In genomic region chr15:96268421-96269204, GRCh38 we compare ENCODE assay signal across 15 cellular contexts.
DNase-seq lines count a peak whose midpoint lies in the region; ATAC-seq, FAIRE-seq and TF ChIP-seq lines count a peak whose summit lies in the region.
"Had no signal": no experiment of that assay in that cellular context is flagged by ENCODE, and none has a peak within 500 bp of the region (broad histone marks: within the 10 kb centered on the region; RNA-seq: fewer than 3 reads in every experiment).

No MANE protein-coding gene starts in this region.

- DNase-seq in AG08396 (ENCODE audit: low spot score) = peak; percentile 12
- DNase-seq in IMR-90 = peak; percentile 66
- no peak for DNase-seq in GM12878 (ENCODE audit: low read depth, low spot score)
- DNase-seq in left kidney (ENCODE audit: low read depth, low spot score) = peak; percentile 35
- no peak for DNase-seq in Peyer's patch
- no peak for DNase-seq in foreskin melanocyte
- DNase-seq: activated T-cell treated with anti-CD3 and anti-CD28 coated beads, Interleukin-2, amount 50 U/mL, for 72 hours; anterior cingulate cortex; effector memory CD4-positive, alpha-beta T cell; hypothalamus; pancreas; stimulated activated CD4-positive, alpha-beta T cell treated with anti-CD3 and anti-CD28 coated beads, Interleukin-1b, Interleukin-23, amount 100 ng/mL, for 48 hours had no signal

- CTCF ChIA-PET in IMR-90 (lab: Yijun Ruan, JAX) (interaction anchor here (0.6 to 0.7 kb wide), 2 partner anchors 58 to 964 kb away, joined by 3 to 4 read pairs; no protein-coding TSS in a partner anchor), GM12878 (lab: Yijun Ruan, JAX) (interaction anchor here (0.8 to 2.0 kb wide), 3 partner anchors 10 to 1009 kb away, joined by 3 to 9 read pairs (median 3); no protein-coding TSS in a partner anchor)

- peak overlapping the region; percentile 95 for H2BK20ac ChIP-seq in IMR-90 (ENCODE audit: low read depth, low read length)

- H3K18ac ChIP-seq in IMR-90 (ENCODE audit: low read depth, low read length) = peak overlapping the region; percentile 91

- H3K9ac ChIP-seq in IMR-90 (ENCODE audit: low read depth, low read length) (no peak overlapping the region), GM12878 (ENCODE audit: control insufficient read depth, insufficient read depth, low read length) (no peak overlapping the region)

- H2BK5ac ChIP-seq in IMR-90 (ENCODE audit: low read depth, low read length, poor library complexity, severe bottlenecking) = peak overlapping the region; percentile 53

- intact Hi-C loops in IMR-90 (cut with micrococcal nuclease) = no loop called here
- intact Hi-C loops in GM12878 (cut with micrococcal nuclease; ENCODE audit: unreplicated experiment) = no loop called here

- TF ChIP-seq CTCF in IMR-90 (conservative IDR thresholded peaks at IDR 0.05; ENCODE audit: low read depth, low read length) = no peak
- TF ChIP-seq CTCF in GM12878 (IDR thresholded peaks at IDR 0.05 in 2 of 3, conservative IDR thresholded peaks at IDR 0.05 in 1 of 3; ENCODE audit: control insufficient read depth in 2 of 3, extremely low read depth in 1 of 3, insufficient read depth in 1 of 3, low read depth in 3 of 3, low read length in 3 of 3) = no peak
- no peak for TF ChIP-seq CTCF in Peyer's patch (IDR thresholded peaks at IDR 0.05)

- H2AK9ac ChIP-seq in IMR-90 (replicated peaks; ENCODE audit: low read depth, low read length, poor library complexity) = peak overlapping the region; percentile 29

- RAD21 ChIA-PET in GM12878 (lab: Charles Lee; ENCODE audit: unreplicated experiment) = interaction anchor here (0.7 to 1.4 kb wide), 3 partner anchors 25 to 80 kb away, joined by 3 to 5 read pairs (median 3); no protein-coding TSS in a partner anchor

- H4K5ac ChIP-seq in IMR-90 (ENCODE audit: low read depth, low read length) = peak overlapping the region; percentile 83; the same call in 1 of the 2 replicates

- no peaks in the 10 kb centered on the region for H3K9me3 ChIP-seq in IMR-90 (ENCODE audit: control insufficient read depth, insufficient read depth, low read length)
- no peaks in the 10 kb centered on the region for H3K9me3 ChIP-seq in GM12878 (replicated peaks; ENCODE audit: control insufficient read depth, insufficient read depth, low read length)
- H3K9me3 ChIP-seq in Peyer's patch = no peaks in the 10 kb centered on the region
- H3K9me3 ChIP-seq: pancreas had no signal

- H3K4me1 ChIP-seq in IMR-90 (ENCODE audit: control insufficient read depth, insufficient read depth, low read length) = peaks cover 20% of the 10 kb centered on the region
- H3K4me1 ChIP-seq in GM12878 (ENCODE audit: control insufficient read depth, insufficient read depth, low read length) = no peaks in the 10 kb centered on the region
- H3K4me1 ChIP-seq in Peyer's patch = no peaks in the 10 kb centered on the region

- peak overlapping the region; percentile 56; the same call in 1 of the 2 replicates for H3K56ac ChIP-seq in IMR-90 (ENCODE audit: extremely low read depth, insufficient read depth, low read length)

- BruUV-seq in IMR-90 (replicated peaks; lab: Mats Ljungman, UMichigan) (no TSS peak), GM12878 (replicated peaks; lab: Mats Ljungman, UMichigan) (no TSS peak)

- H3K79me1 ChIP-seq in IMR-90 (ENCODE audit: low read depth in 1 of 2, low read length in 2 of 2) = peaks cover 0 to 19% of the 10 kb centered on the region in 2 experiments; a peak in 2 of 4 replicates

- dilution Hi-C loops in IMR-90 (cut with HindIII; ENCODE audit: low sequenced_read_pairs, unreplicated experiment) = no loop called here

- TF ChIP-seq POLR2A in IMR-90 (IDR thresholded peaks at IDR 0.05; ENCODE audit: low read depth, low read length) (no peak), GM12878 (IDR thresholded peaks at IDR 0.05; ENCODE audit: low read depth, low read length) (no peak), Peyer's patch (IDR thresholded peaks at IDR 0.05) (no peak)

- peak overlapping the region; percentile 93; the same call in 1 of the 2 replicates for H2AK5ac ChIP-seq in IMR-90 (ENCODE audit: low read depth, low read length)

- FAIRE-seq in GM12878 (lab: Jason Lieb, UNC) = no peak
- FAIRE-seq: pancreas had no signal

- H3K27ac ChIP-seq in IMR-90 (ENCODE audit: insufficient read depth, low read length) (peak overlapping the region; percentile 34), GM12878 (ENCODE audit: control insufficient read depth, insufficient read depth) (no peak overlapping the region), Peyer's patch (no peak overlapping the region)
- H3K27ac ChIP-seq: pancreas had no signal

- H2BK120ac ChIP-seq in IMR-90 (ENCODE audit: low read depth, low read length) = peak overlapping the region; percentile 89

- in situ Hi-C loops in IMR-90 (cut with MboI; ENCODE audit: low sequenced_read_pairs) (no loop called here), GM12878 (cut with MboI) (no loop called here)

- peak overlapping the region; percentile 77 for H2AFZ ChIP-seq in IMR-90 (replicated peaks; ENCODE audit: low read length, poor library complexity)
- H2AFZ ChIP-seq in GM12878 (ENCODE audit: control insufficient read depth, low read depth, low read length) = no peak overlapping the region

- TF ChIP-seq RAD21 in IMR-90 (IDR thresholded peaks at IDR 0.05; ENCODE audit: low read length) (no peak), GM12878 (IDR thresholded peaks at IDR 0.05; ENCODE audit: insufficient read depth, low read depth, low read length) (no peak)

- ATAC-seq in IMR-90 (ENCODE audit: low read depth) (no peak), GM12878 (no peak), GM18907 (IDR thresholded peaks at IDR 0.05; ENCODE audit: unreplicated experiment) (no peak), GM19455 (IDR thresholded peaks at IDR 0.05; ENCODE audit: unreplicated experiment) (no peak)
- ATAC-seq: activated CD4-positive, CD25-positive, alpha-beta regulatory T cell treated with anti-CD3 and anti-CD28 coated beads, Interleukin-2, amount 50 U/mL, for 24 hours; activated T-cell treated with anti-CD3 and anti-CD28 coated beads, Interleukin-2, amount 50 U/mL, for 72 hours; pancreas had no signal

- H4K91ac ChIP-seq in IMR-90 (ENCODE audit: insufficient read depth, low read depth, low read length) = peak overlapping the region; percentile 88

- H4K8ac ChIP-seq in IMR-90 (ENCODE audit: low read depth in 2 of 2, low read length in 2 of 2) = peak overlapping the region; percentile 15 to 93; a peak in 3 of 4 replicates

- no peaks in the 10 kb centered on the region for H4K20me1 ChIP-seq in IMR-90 (ENCODE audit: insufficient read depth, low read length)
- H4K20me1 ChIP-seq in GM12878 (ENCODE audit: control insufficient read depth, insufficient read depth) = no peaks in the 10 kb centered on the region

- no peaks in the 10 kb centered on the region for H3K79me2 ChIP-seq in GM12878 (ENCODE audit: control insufficient read depth, insufficient read depth, low read length)

- H3K4me2 ChIP-seq in IMR-90 (ENCODE audit: low read depth, low read length) (peak overlapping the region; percentile 20; the same call in 1 of the 2 replicates), GM12878 (ENCODE audit: control insufficient read depth, insufficient read depth) (no peak overlapping the region)

- no peaks in the 10 kb centered on the region for H3K27me3 ChIP-seq in IMR-90 (ENCODE audit: control insufficient read depth, insufficient read depth, low read length)
- H3K27me3 ChIP-seq in GM12878 (replicated peaks in 1 of 2; ENCODE audit: control insufficient read depth in 2 of 2, insufficient read depth in 2 of 2, low read length in 1 of 2) = no peaks in the 10 kb centered on the region
- H3K27me3 ChIP-seq in Peyer's patch = no peaks in the 10 kb centered on the region
- H3K27me3 ChIP-seq: pancreas had no signal

- H3K4ac ChIP-seq in IMR-90 (ENCODE audit: low read depth, low read length) = peak overlapping the region; percentile 93

- POLR2A ChIA-PET in IMR-90 (lab: Charles Lee; ENCODE audit: unreplicated experiment) = no interaction called here
- POLR2A ChIA-PET in GM12878 (lab: Charles Lee) = no interaction called here

- WGBS in IMR-90 (ENCODE audit: extremely low coverage in 2 of 2, insufficient read length in 1 of 2), 2 experiments = 0% methylated on average over 1 of the region's 14 CpGs; no CpG with 5 or more reads in 1 of the 2 experiments
- WGBS in GM12878 (ENCODE audit: insufficient coverage, insufficient replicate concordance, low lambda C conversion rate, missing lambda C conversion rate) = 40% methylated on average over 13 of the region's 14 CpGs

- peak overlapping the region; percentile 61; the same call in 1 of the 2 replicates for H3K14ac ChIP-seq in IMR-90 (replicated peaks; ENCODE audit: low read depth, low read length)

- H3K23ac ChIP-seq in IMR-90 (ENCODE audit: low read depth, low read length) = peak overlapping the region; percentile 76

- SMC1A ChIA-PET in GM12878 (lab: Charles Lee; ENCODE audit: uncharacterized antibody, unreplicated experiment) = interaction anchor here (1.0 to 1.6 kb wide), 5 partner anchors 12 to 139 kb away, joined by 3 to 5 read pairs (median 3); no protein-coding TSS in a partner anchor

- peaks cover 4% of the 10 kb centered on the region; the same call in 1 of the 2 replicates for H3K36me3 ChIP-seq in IMR-90 (ENCODE audit: control insufficient read depth, insufficient read depth, low read length)
- no peaks in the 10 kb centered on the region for H3K36me3 ChIP-seq in GM12878 (ENCODE audit: control insufficient read depth in 2 of 2, insufficient read depth in 2 of 2, low read length in 1 of 2)
- H3K36me3 ChIP-seq in Peyer's patch = no peaks in the 10 kb centered on the region
- H3K36me3 ChIP-seq: pancreas had no signal

- no peak for TF ChIP-seq EP300 in GM12878 (IDR thresholded peaks at IDR 0.05; ENCODE audit: borderline replicate concordance in 1 of 2, control insufficient read depth in 1 of 2, low read depth in 2 of 2, low read length in 2 of 2)

- H3K9me1 ChIP-seq in IMR-90 (ENCODE audit: insufficient read depth, low read length) = peaks cover 6% of the 10 kb centered on the region

- peak overlapping the region; percentile 79; the same call in 2 of the 3 replicates for H2BK15ac ChIP-seq in IMR-90 (ENCODE audit: low read depth, low read length)

- H3K4me3 ChIP-seq in IMR-90 (ENCODE audit: insufficient read depth, low read depth, low read length) (no peak overlapping the region), GM12878 (no peak overlapping the region), Peyer's patch (no peak overlapping the region)
- H3K4me3 ChIP-seq: pancreas had no signal

TF ChIP-seq in IMR-90, 13 proteins besides CTCF, POLR2A, EP300 and RAD21:
- TF ChIP-seq CEBPB (IDR thresholded peaks at IDR 0.05; ENCODE audit: low read depth, low read length) (peak; percentile 82), CHD1 (IDR thresholded peaks at IDR 0.05; ENCODE audit: low read depth, low read length) (no peak)

TF ChIP-seq in GM12878, 131 proteins besides CTCF, POLR2A, EP300 and RAD21 (continues in another document):
- TF ChIP-seq RELA (IDR thresholded peaks at IDR 0.05; ENCODE audit: borderline replicate concordance, partially characterized antibody) (no peak), WRNIP1 (IDR thresholded peaks at IDR 0.05; ENCODE audit: borderline replicate concordance, low read depth, low read length) (no peak)

Comparison
In these comparisons a context has a peak if more than half of its experiments do, and no peak if none do; other contexts are left out.
1. DNase-seq: peak in AG08396 (single experiment), IMR-90 (single experiment) and left kidney (single experiment); none in GM12878 (single experiment), Peyer's patch (0 of 3) and foreskin melanocyte (single experiment).